Comparison of ENCODE assay signal across 9 cellular contexts in the genomic region with DNA sequence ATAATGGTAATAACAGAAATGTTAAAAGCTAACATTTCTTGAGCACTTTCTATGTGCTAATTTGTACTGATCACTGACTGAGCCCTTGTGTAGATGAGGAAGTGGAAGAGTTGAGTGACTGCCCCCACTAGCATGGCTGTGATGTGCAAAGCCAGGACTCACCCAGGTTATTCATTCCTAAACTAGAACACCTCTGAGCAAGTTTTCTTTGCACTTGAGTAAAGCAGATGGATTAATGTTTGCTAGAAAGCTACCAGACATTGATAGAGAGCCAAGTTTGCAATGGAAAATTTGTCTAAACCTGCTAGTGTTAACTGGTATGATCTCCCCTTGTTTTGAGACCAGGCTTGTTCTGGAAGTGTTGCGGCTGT.
DNase-seq lines count a peak whose midpoint lies in the region; ATAC-seq and TF ChIP-seq lines count a peak whose summit lies in the region.
"Had no signal": no experiment of that assay in that cellular context is flagged by ENCODE, and none has a peak within 500 bp of the region (broad histone marks: within the 10 kb centered on the region; RNA-seq: fewer than 3 reads in every experiment).

No MANE protein-coding gene starts in this region.

- DNase-seq in GM10266 (ENCODE audit: extremely low spot score) (peak; percentile 34), fibroblast of villous mesenchyme (ENCODE audit: low read depth) (no peak), DMS79 treated with DMSO at 0.1 percent for 48 hours (lab: John Stamatoyannopoulos, UW) (no peak), NCI-H1092 (lab: John Stamatoyannopoulos, UW) (no peak)
- no peak for DNase-seq in activated CD4-positive, alpha-beta memory T cell treated with anti-CD3 and anti-CD28 coated beads for 36 hours
- DNase-seq: activated naive CD8-positive, alpha-beta T cell treated with anti-CD3 and anti-CD28 coated beads, Interleukin-2, amount 10 ng/mL, durations not matched to agents 7 days and 5 days had no signal

- no peaks in the 10 kb centered on the region for H3K36me3 Mint-ChIP-seq in activated CD4-positive, alpha-beta memory T cell treated with anti-CD3 and anti-CD28 coated beads for 36 hours

- no peak overlapping the region for H3K27ac Mint-ChIP-seq in activated CD4-positive, alpha-beta memory T cell treated with anti-CD3 and anti-CD28 coated beads for 36 hours
- H3K27ac Mint-ChIP-seq: activated naive CD8-positive, alpha-beta T cell treated with anti-CD3 and anti-CD28 coated beads, Interleukin-2, amount 10 ng/mL, durations not matched to agents 7 days and 5 days had no signal

- CTCF ChIA-PET in activated CD4-positive, alpha-beta memory T cell treated with anti-CD3 and anti-CD28 coated beads for 36 hours (lab: Charles Lee), result no interaction called here

- H3K27me3 Mint-ChIP-seq in activated CD4-positive, alpha-beta memory T cell treated with anti-CD3 and anti-CD28 coated beads for 36 hours, result no peaks in the 10 kb centered on the region
- H3K27me3 Mint-ChIP-seq: activated naive CD8-positive, alpha-beta T cell treated with anti-CD3 and anti-CD28 coated beads, Interleukin-2, amount 10 ng/mL, durations not matched to agents 7 days and 5 days had no signal

- no peaks in the 10 kb centered on the region for H3K9me3 Mint-ChIP-seq in activated CD4-positive, alpha-beta memory T cell treated with anti-CD3 and anti-CD28 coated beads for 36 hours

- no peak for TF ChIP-seq CTCF in GM10266 (IDR thresholded peaks at IDR 0.05; ENCODE audit: control insufficient read depth, insufficient read depth, low read depth, missing control alignments)
- no peak for TF ChIP-seq CTCF in fibroblast of villous mesenchyme (IDR thresholded peaks at IDR 0.05; ENCODE audit: insufficient read depth, low read depth, low read length)

- peaks cover 11% of the 10 kb centered on the region for H3K4me1 Mint-ChIP-seq in activated CD4-positive, alpha-beta memory T cell treated with anti-CD3 and anti-CD28 coated beads for 36 hours (ENCODE audit: low read depth)

- POLR2A ChIA-PET in activated CD4-positive, alpha-beta memory T cell treated with anti-CD3 and anti-CD28 coated beads for 36 hours (lab: Charles Lee), result no interaction called here

- peak; percentile 76 for ATAC-seq in GM21390 (IDR thresholded peaks at IDR 0.05; ENCODE audit: unreplicated experiment)
- peak; percentile 90 for ATAC-seq in HG03558 (IDR thresholded peaks at IDR 0.05; ENCODE audit: extremely low read depth, unreplicated experiment)
- no peak for ATAC-seq in SK-N-SH treated with all-trans-retinoic acid at 6 μM for 48 hours

- H3K4me3 ChIP-seq in fibroblast of villous mesenchyme (ENCODE audit: low read depth, low read length), result peak overlapping the region; percentile 54

- intact Hi-C loops in activated CD4-positive, alpha-beta memory T cell treated with anti-CD3 and anti-CD28 coated beads for 36 hours (cut with micrococcal nuclease), result no loop called here

- no peak overlapping the region for H3K4me3 Mint-ChIP-seq in activated CD4-positive, alpha-beta memory T cell treated with anti-CD3 and anti-CD28 coated beads for 36 hours
- H3K4me3 Mint-ChIP-seq: activated naive CD8-positive, alpha-beta T cell treated with anti-CD3 and anti-CD28 coated beads, Interleukin-2, amount 10 ng/mL, durations not matched to agents 7 days and 5 days had no signal

TF ChIP-seq in SK-N-SH treated with all-trans-retinoic acid at 6 μM for 48 hours, 23 proteins besides CTCF, POLR2A, EP300 and RAD21:
- no peak for TF ChIP-seq TCF4 (CRISPR knock-in tag; IDR thresholded peaks at IDR 0.05; ENCODE audit: borderline replicate concordance)
- no peak for TF ChIP-seq CSRNP3 (CRISPR knock-in tag; IDR thresholded peaks at IDR 0.05)
- no peak for TF ChIP-seq TSHZ2 (CRISPR knock-in tag; IDR thresholded peaks at IDR 0.05)
- TF ChIP-seq ESRRG (CRISPR knock-in tag; IDR thresholded peaks at IDR 0.05), result no peak
- no peak for TF ChIP-seq SNAI2 (CRISPR knock-in tag; IDR thresholded peaks at IDR 0.05)
- TF ChIP-seq PATZ1 (CRISPR knock-in tag; IDR thresholded peaks at IDR 0.05; ENCODE audit: borderline replicate concordance), result no peak
- no peak for TF ChIP-seq OSR1 (CRISPR knock-in tag; IDR thresholded peaks at IDR 0.05)
- no peak for TF ChIP-seq ZFP3 (CRISPR knock-in tag; IDR thresholded peaks at IDR 0.05)
